ENCODE assay signal across 9 cellular contexts in the genomic region with DNA sequence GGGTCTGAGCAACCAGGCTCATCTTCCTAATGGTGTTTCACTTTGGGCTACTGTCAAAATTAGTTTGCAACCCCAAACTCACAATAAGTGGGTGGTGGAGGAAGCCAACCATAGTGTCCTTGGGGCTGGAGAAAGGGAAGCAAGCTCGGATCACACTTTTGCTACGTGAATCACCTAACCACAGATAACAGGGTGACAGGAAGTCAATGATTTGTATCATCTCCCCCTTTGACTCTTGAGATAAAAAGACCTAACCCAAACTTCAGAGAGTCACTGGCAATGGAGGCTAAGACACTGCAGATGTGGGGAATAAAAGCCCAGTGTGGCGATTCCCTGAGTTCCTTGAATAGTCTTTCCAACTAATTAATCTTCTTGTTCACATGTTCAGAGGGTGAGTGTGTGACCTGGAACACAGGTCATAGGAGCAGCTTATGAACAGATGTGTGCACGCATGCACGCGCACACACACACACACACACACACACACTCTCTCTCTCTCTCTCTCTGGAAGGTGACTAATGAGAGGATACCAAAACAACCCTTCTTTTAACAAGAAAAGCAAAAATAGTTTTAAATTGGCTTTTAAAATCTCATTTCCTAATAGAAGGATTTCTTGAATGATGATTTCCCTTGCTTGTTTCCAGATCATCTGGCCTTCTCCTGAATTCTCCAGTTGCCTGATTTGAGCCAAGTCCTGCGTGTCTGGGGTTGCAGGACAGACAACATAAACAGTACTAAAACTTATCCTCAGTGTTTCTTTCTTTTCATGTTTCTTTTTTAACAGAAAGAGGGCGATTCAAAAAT. TPM values are rescaled to one million over a fixed set of nuclear protein-coding genes. Genes with fewer than 3 reads are reported as not detected.
A peak's percentile ranks its signal among the peaks of the same experiment; 100 is the strongest.
DNase-seq lines count a peak whose midpoint lies in the region; ATAC-seq, FAIRE-seq and TF ChIP-seq lines count a peak whose summit lies in the region.
"Had no signal": no experiment of that assay in that cellular context is flagged by ENCODE, and none has a peak within 500 bp of the region (broad histone marks: within the 10 kb centered on the region; RNA-seq: fewer than 3 reads in every experiment).

No MANE protein-coding gene starts in this region.

- TF ChIP-seq EP300 in GM12878 (IDR thresholded peaks at IDR 0.05; ENCODE audit: borderline replicate concordance in 1 of 2, control insufficient read depth in 1 of 2, low read depth in 2 of 2, low read length in 2 of 2), result no peak
- TF ChIP-seq EP300 in ovary (IDR thresholded peaks at IDR 0.05), result no peak

- intact Hi-C loops in GM12878 (cut with micrococcal nuclease; ENCODE audit: unreplicated experiment), result no loop called here
- intact Hi-C loops in ovary (cut with DNase I), result no loop called here

- no peaks in the 10 kb centered on the region for H4K20me1 ChIP-seq in GM12878 (ENCODE audit: control insufficient read depth, insufficient read depth)

- peaks cover 16% of the 10 kb centered on the region for H3K4me1 ChIP-seq in GM12878 (ENCODE audit: control insufficient read depth, insufficient read depth, low read length)
- H3K4me1 ChIP-seq in ovary (ENCODE audit: insufficient read depth), result peaks cover 7% of the 10 kb centered on the region

- BruUV-seq in GM12878 (replicated peaks; lab: Mats Ljungman, UMichigan), result no TSS peak

- TF ChIP-seq POLR2A in GM12878 (IDR thresholded peaks at IDR 0.05; ENCODE audit: low read depth, low read length) (no peak), ovary (IDR thresholded peaks at IDR 0.05) (no peak)

- no peak for ATAC-seq in GM12878
- ATAC-seq in HG03108 (IDR thresholded peaks at IDR 0.05; ENCODE audit: unreplicated experiment), result no peak
- no peak for ATAC-seq in GM21723 (IDR thresholded peaks at IDR 0.05; ENCODE audit: unreplicated experiment)

- H3K9ac ChIP-seq in GM12878 (ENCODE audit: control insufficient read depth, insufficient read depth, low read length), result no peak overlapping the region

- RAD21 ChIA-PET in GM12878 (lab: Charles Lee; ENCODE audit: unreplicated experiment), result no interaction called here

- H3K27me3 ChIP-seq in GM12878 (replicated peaks in 1 of 2; ENCODE audit: control insufficient read depth in 2 of 2, insufficient read depth in 2 of 2, low read length in 1 of 2) (0 out of 4 replicates have a peak, but pooled peaks cover 0 to 3% of the 10 kb centered on the region in 2 experiments), ovary (no peaks in the 10 kb centered on the region)

- H3K79me2 ChIP-seq in GM12878 (ENCODE audit: control insufficient read depth, insufficient read depth, low read length), result no peaks in the 10 kb centered on the region

- SMC1A ChIA-PET in GM12878 (lab: Charles Lee; ENCODE audit: uncharacterized antibody, unreplicated experiment), result no interaction called here

- H3K27ac ChIP-seq in GM12878 (ENCODE audit: control insufficient read depth, insufficient read depth), result no peak overlapping the region
- peak overlapping the region; percentile 25 to 28 for H3K27ac ChIP-seq in ovary

- peak overlapping the region; percentile 44; the same call in 1 of the 2 replicates for H3K4me2 ChIP-seq in GM12878 (ENCODE audit: control insufficient read depth, insufficient read depth)

- no peaks in the 10 kb centered on the region for H3K36me3 ChIP-seq in GM12878 (ENCODE audit: control insufficient read depth in 2 of 2, insufficient read depth in 2 of 2, low read length in 1 of 2)
- H3K36me3 ChIP-seq in ovary, result no peaks in the 10 kb centered on the region

- FAIRE-seq in GM12878 (lab: Jason Lieb, UNC), result no peak

- WGBS in GM12878 (ENCODE audit: insufficient coverage, insufficient replicate concordance, low lambda C conversion rate, missing lambda C conversion rate), result 34% methylated on average over 6 of the region's 8 CpGs
- WGBS in ovary, 3 donors, result 16 to 28% (median 23%) methylated on average over 8 of the region's 8 CpGs

- H3K9me3 ChIP-seq in GM12878 (replicated peaks; ENCODE audit: control insufficient read depth, insufficient read depth, low read length) (no peaks in the 10 kb centered on the region), ovary (no peaks in the 10 kb centered on the region)

- DNase-seq in GM03348 (ENCODE audit: low spot score) (peak; percentile 32), NAMALWA (ENCODE audit: low spot score) (peak; percentile 44), GM12878 (ENCODE audit: low read depth, low spot score) (peak; percentile 41), ovary (peak in 2 of 5 donors; percentile 34 to 43), cerebellum (ENCODE audit: low spot score) (no peak), NCI-H524 treated with DMSO at 0.1 percent for 48 hours (lab: John Stamatoyannopoulos, UW) (no peak)
- DNase-seq: NK-92 treated with Interleukin-12 subunit alpha and Interleukin-12 subunit beta, amount 100 ng/mL, for 24 hours had no signal

- CTCF ChIA-PET in GM12878 (lab: Yijun Ruan, JAX), result no interaction called here

- TF ChIP-seq CTCF in GM12878 (IDR thresholded peaks at IDR 0.05 in 2 of 3, conservative IDR thresholded peaks at IDR 0.05 in 1 of 3; ENCODE audit: control insufficient read depth in 2 of 3, extremely low read depth in 1 of 3, insufficient read depth in 1 of 3, low read depth in 3 of 3, low read length in 3 of 3) (no peak), ovary (IDR thresholded peaks at IDR 0.05) (no peak)

- no peak for TF ChIP-seq RAD21 in GM12878 (IDR thresholded peaks at IDR 0.05; ENCODE audit: insufficient read depth, low read depth, low read length)

- POLR2A ChIA-PET in GM12878 (lab: Charles Lee), result interaction anchor here (1.4 kb wide), 1 partner anchor 11 kb away, joined by 3 read pairs; no protein-coding TSS in a partner anchor

- peak overlapping the region; percentile 5; the same call in 1 of the 2 replicates for H2AFZ ChIP-seq in GM12878 (ENCODE audit: control insufficient read depth, low read depth, low read length)

- in situ Hi-C loops in GM12878 (cut with MboI), result no loop called here

- H3K4me3 ChIP-seq in GM12878 (no peak overlapping the region), ovary (no peak overlapping the region)

TF ChIP-seq in GM12878, 131 proteins besides CTCF, POLR2A, EP300 and RAD21:
- TF ChIP-seq, protein P1, sequence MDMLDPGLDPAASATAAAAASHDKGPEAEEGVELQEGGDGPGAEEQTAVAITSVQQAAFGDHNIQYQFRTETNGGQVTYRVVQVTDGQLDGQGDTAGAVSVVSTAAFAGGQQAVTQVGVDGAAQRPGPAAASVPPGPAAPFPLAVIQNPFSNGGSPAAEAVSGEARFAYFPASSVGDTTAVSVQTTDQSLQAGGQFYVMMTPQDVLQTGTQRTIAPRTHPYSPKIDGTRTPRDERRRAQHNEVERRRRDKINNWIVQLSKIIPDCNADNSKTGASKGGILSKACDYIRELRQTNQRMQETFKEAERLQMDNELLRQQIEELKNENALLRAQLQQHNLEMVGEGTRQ (IDR thresholded peaks at IDR 0.05; ENCODE audit: borderline replicate concordance, low read depth, low read length), result no peak
- TF ChIP-seq POLR2AphosphoS5 (IDR thresholded peaks at IDR 0.05; ENCODE audit: low read length), result no peak
- no peak for TF ChIP-seq SIN3A (IDR thresholded peaks at IDR 0.05; ENCODE audit: low read depth, low read length)
- peak; percentile 79 for TF ChIP-seq RUNX3 (IDR thresholded peaks at IDR 0.05; ENCODE audit: low read length)
- 0 out of 2 replicates have a peak, but pooled peaks have one; percentile 30 for TF ChIP-seq ATF2 (IDR thresholded peaks at IDR 0.05; ENCODE audit: low read length)
- peak; percentile 47; the same call in 1 of the 2 replicates for TF ChIP-seq NFIC (IDR thresholded peaks at IDR 0.05; ENCODE audit: low read depth, low read length)
- TF ChIP-seq, protein P2, sequence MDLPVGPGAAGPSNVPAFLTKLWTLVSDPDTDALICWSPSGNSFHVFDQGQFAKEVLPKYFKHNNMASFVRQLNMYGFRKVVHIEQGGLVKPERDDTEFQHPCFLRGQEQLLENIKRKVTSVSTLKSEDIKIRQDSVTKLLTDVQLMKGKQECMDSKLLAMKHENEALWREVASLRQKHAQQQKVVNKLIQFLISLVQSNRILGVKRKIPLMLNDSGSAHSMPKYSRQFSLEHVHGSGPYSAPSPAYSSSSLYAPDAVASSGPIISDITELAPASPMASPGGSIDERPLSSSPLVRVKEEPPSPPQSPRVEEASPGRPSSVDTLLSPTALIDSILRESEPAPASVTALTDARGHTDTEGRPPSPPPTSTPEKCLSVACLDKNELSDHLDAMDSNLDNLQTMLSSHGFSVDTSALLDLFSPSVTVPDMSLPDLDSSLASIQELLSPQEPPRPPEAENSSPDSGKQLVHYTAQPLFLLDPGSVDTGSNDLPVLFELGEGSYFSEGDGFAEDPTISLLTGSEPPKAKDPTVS (IDR thresholded peaks at IDR 0.05; ENCODE audit: low read depth, low read length), result no peak
TF ChIP-seq in GM12878: peak in this region for 3.

RNA-seq across cellular contexts. Expression of gene DOCK9, which starts 21.2 kb away (rescaled TPM):
- total RNA-seq in GM12878 (2013; cell fraction: nucleolus; rRNA removed), result 2.5 and 6.7 TPM in 2 replicates
- total RNA-seq in GM12878 (2014; rRNA removed) (0.73 and 2.6 TPM in 2 replicates), GM12878 (2014; rRNA removed; fragmentation: Illumina TruSeq; extraction: Trizol) (1.1 and 1.2 TPM in 2 replicates), GM12878 (2021) (1.5 TPM in 2 replicates), ovary (10 to 100 TPM; 31.0 to 75.3 (median 45.4) TPM), cerebellum (65.5 TPM)
- polyA plus RNA-seq in GM12878 (2011; ENCODE audit: low read depth), result 5.2 TPM
- polyA plus RNA-seq in GM12878 (2011; rRNA removed) (2.0 and 2.9 TPM in 2 replicates), GM12878 (2014; fragmentation: Illumina TruSeq; extraction: Trizol) (0.90 and 0.95 TPM in 2 replicates), GM12878 (2014; fragmentation: Nextera tagmentation; extraction: Ambion mirVana) (under 1 TPM; 0.09 to 0.19 TPM), GM12878 (2014; rRNA removed) (0.67 and 1.2 TPM in 2 replicates), GM12878 (2016; fragmentation: Nextera tagmentation; extraction: Ambion mirVana) (under 1 TPM; 0.48 to 0.75 TPM), ovary (10 to 100 TPM; 37.8 to 71.9 TPM)
- 1.4 and 1.8 TPM in 2 replicates for polyA plus RNA-seq in GM12878 (2011; cell fraction: cytosol; rRNA removed)
- polyA plus RNA-seq in GM12878 (2011; cell fraction: nucleus; rRNA removed), result 3.2 and 6.4 TPM in 2 replicates
- 6.1 and 6.6 TPM in 2 replicates for polyA plus RNA-seq in GM12878 (2012)
- 2.7 and 4.4 TPM in 2 replicates for polyA minus RNA-seq in GM12878 (2011; rRNA and poly(A)+ RNA removed)
- 1.6 and 3.2 TPM in 2 replicates for polyA minus RNA-seq in GM12878 (2011; cell fraction: cytosol; rRNA and poly(A)+ RNA removed)
- 2.9 and 5.0 TPM in 2 replicates for polyA minus RNA-seq in GM12878 (2011; cell fraction: nucleus; rRNA and poly(A)+ RNA removed)

Comparison
In these comparisons a context has a peak if more than half of its experiments do, and no peak if none do; other contexts are left out.
1. DNase-seq: peak in GM03348 (single experiment), NAMALWA (single experiment) and GM12878 (single experiment); none in cerebellum (single experiment) and NCI-H524 treated with DMSO at 0.1 percent for 48 hours (single experiment).